In the genomic region with DNA sequence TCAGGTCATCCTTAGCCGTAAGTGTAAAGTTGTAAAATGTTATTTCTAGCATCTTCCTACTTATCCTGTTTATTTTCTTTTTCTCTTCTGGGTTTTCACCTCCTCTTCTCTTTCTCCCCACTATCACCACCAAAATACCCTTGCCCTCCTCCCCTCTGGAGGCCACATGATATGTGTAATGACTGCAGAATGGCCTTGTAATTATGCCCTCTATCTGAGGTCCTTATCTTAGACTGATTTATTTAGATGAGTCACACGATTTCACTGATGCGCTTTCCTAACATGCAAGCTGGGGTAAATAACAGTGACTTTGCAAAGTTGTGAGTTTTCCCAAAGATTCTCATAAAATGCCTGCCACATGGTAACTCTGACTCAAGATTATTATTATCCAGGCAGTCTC, we compare ENCODE assay signal across 2 cellular contexts.
TF ChIP-seq lines count a peak whose summit lies in the region.

No MANE protein-coding gene starts in this region.

TF ChIP-seq in SK-N-SH treated with all-trans-retinoic acid at 6 μM for 48 hours, 23 proteins besides CTCF, POLR2A, EP300 and RAD21 (continued from another document):
- TF ChIP-seq PATZ1 (CRISPR knock-in tag; IDR thresholded peaks at IDR 0.05; ENCODE audit: borderline replicate concordance): no peak
TF ChIP-seq in SK-N-SH treated with all-trans-retinoic acid at 6 μM for 48 hours: peak in this region for 1.

TF ChIP-seq in SK-N-SH, 30 proteins besides CTCF, POLR2A, EP300 and RAD21 (continued from another document):
- TF ChIP-seq IRF3 (IDR thresholded peaks at IDR 0.05; ENCODE audit: low read depth, low read length) (no peak), RCOR1 (IDR thresholded peaks at IDR 0.05; ENCODE audit: low read length) (no peak), PBX3 (IDR thresholded peaks at IDR 0.05) (no peak), RFX5 (IDR thresholded peaks at IDR 0.05; ENCODE audit: low read length) (no peak)
